ENCODE assay signal across 11 cellular contexts in the genomic region with DNA sequence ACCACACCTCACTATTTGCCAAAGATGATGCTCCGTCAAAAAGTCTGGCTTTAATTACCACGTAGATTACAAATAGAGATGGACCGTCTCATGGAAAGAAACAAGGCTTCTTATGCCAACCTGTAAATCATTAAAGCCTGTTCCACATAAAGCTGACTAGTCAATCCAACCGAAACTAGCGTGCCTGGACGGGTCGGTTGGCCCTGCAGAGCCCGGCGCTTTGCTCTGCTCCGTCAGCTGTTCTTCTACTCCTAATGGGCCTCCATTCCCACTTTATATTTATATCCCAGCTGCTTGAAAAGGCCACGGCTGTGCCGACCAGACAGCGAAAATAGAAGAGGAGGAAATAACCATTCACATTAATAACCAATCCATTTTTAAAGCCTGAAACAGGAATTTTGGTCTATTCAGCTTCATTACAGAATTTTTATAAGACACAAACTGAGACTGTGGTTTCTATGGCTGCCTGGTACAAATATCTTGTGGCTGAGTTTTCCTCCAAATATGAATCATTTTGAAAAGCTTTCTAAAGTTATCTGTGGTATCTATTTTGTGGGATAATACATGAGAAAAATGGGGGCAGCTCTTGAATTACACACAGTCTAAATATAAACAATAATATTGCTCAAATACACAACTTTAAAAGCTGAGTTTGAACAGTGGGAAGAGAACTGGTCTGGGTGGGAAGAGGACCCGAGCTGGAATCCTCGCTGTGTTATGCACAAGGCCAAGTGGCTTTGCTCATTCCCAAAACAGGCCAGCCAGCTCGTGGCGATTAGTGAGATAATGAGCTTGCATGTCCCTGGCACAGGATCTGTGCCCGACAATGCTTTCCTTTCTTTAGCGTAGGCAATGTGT. TPM values are rescaled to one million over a fixed set of nuclear protein-coding genes. Genes with fewer than 3 reads are reported as not detected.
DNase-seq lines count a peak whose midpoint lies in the region; ATAC-seq lines count a peak whose summit lies in the region.
"Had no signal": no experiment of that assay in that cellular context is flagged by ENCODE, and none has a peak within 500 bp of the region (broad histone marks: within the 10 kb centered on the region; RNA-seq: fewer than 3 reads in every experiment).

No MANE protein-coding gene starts in this region.

- no peaks in the 10 kb centered on the region for H3K9me3 Mint-ChIP-seq in stimulated activated naive CD8-positive, alpha-beta T cell treated with anti-CD3 and anti-CD28 coated beads, Interleukin-15, amount 100 ng/mL, for 72 hours
- H3K9me3 Mint-ChIP-seq: activated naive CD4-positive, alpha-beta T cell treated with anti-CD3 and anti-CD28 coated beads, Interleukin-2, amount 50 U/mL, for 72 hours had no signal

- peak; percentile 80 for DNase-seq in AG08395 (ENCODE audit: low spot score)
- peak; percentile 81 for DNase-seq in NCI-H1694 treated with DMSO at 0.1 percent for 48 hours (lab: John Stamatoyannopoulos, UW)
- peak; percentile 90 for DNase-seq in epithelial cell of prostate (ENCODE audit: low read depth, low spot score)
- peak; percentile 16 for DNase-seq in mucosa of gallbladder (ENCODE audit: low spot score)
- DNase-seq in NCI-H524 treated with DMSO at 0.1 percent for 48 hours (lab: John Stamatoyannopoulos, UW): no peak
- no peak for DNase-seq in NCI-H1930 (lab: John Stamatoyannopoulos, UW)
- DNase-seq in stimulated activated naive CD8-positive, alpha-beta T cell treated with anti-CD3 and anti-CD28 coated beads, Interleukin-15, amount 100 ng/mL, for 72 hours: no peak
- DNase-seq: activated CD4-positive, alpha-beta T cell treated with anti-CD3 and anti-CD28 coated beads for 48 hours; naive thymus-derived CD4-positive, alpha-beta T cell had no signal

- H3K27me3 Mint-ChIP-seq in stimulated activated naive CD8-positive, alpha-beta T cell treated with anti-CD3 and anti-CD28 coated beads, Interleukin-15, amount 100 ng/mL, for 72 hours: no peaks in the 10 kb centered on the region

- no peak overlapping the region for H3K4me3 Mint-ChIP-seq in stimulated activated naive CD8-positive, alpha-beta T cell treated with anti-CD3 and anti-CD28 coated beads, Interleukin-15, amount 100 ng/mL, for 72 hours
- H3K4me3 Mint-ChIP-seq: naive thymus-derived CD4-positive, alpha-beta T cell had no signal

- H3K4me1 Mint-ChIP-seq in stimulated activated naive CD8-positive, alpha-beta T cell treated with anti-CD3 and anti-CD28 coated beads, Interleukin-15, amount 100 ng/mL, for 72 hours: peaks cover 4% of the 10 kb centered on the region

- H3K27ac ChIP-seq in epithelial cell of prostate: peak overlapping the region; percentile 42

- ATAC-seq in stimulated activated naive CD8-positive, alpha-beta T cell treated with anti-CD3 and anti-CD28 coated beads, Interleukin-15, amount 100 ng/mL, for 72 hours: no peak
- ATAC-seq in GM18873 (IDR thresholded peaks at IDR 0.05; ENCODE audit: low FRiP score, unreplicated experiment): no peak
- ATAC-seq: activated naive CD4-positive, alpha-beta T cell treated with anti-CD3 and anti-CD28 coated beads, Interleukin-2, amount 50 U/mL, for 72 hours; naive thymus-derived CD4-positive, alpha-beta T cell had no signal

- H3K27ac Mint-ChIP-seq in stimulated activated naive CD8-positive, alpha-beta T cell treated with anti-CD3 and anti-CD28 coated beads, Interleukin-15, amount 100 ng/mL, for 72 hours: no peak overlapping the region
- H3K27ac Mint-ChIP-seq: activated naive CD4-positive, alpha-beta T cell treated with anti-CD3 and anti-CD28 coated beads, Interleukin-2, amount 50 U/mL, for 72 hours; naive thymus-derived CD4-positive, alpha-beta T cell had no signal

RNA-seq across cellular contexts. Expression of gene FAM124B, which starts 10.4 kb away (rescaled TPM):
- 1.2 TPM for total RNA-seq in mucosa of gallbladder

Comparison
In these comparisons a context has a peak if more than half of its experiments do, and no peak if none do; other contexts are left out.
1. DNase-seq: peak in AG08395 (single experiment), NCI-H1694 treated with DMSO at 0.1 percent for 48 hours (single experiment), epithelial cell of prostate (single experiment) and mucosa of gallbladder (single experiment); none in NCI-H524 treated with DMSO at 0.1 percent for 48 hours (single experiment), NCI-H1930 (0 of 2) and stimulated activated naive CD8-positive, alpha-beta T cell treated with anti-CD3 and anti-CD28 coated beads, Interleukin-15, amount 100 ng/mL, for 72 hours (0 of 2).